ENCODE assay signal across 21 cellular contexts in genomic region chr19:17490411-17490810, GRCh38.
A peak's percentile ranks its signal among the peaks of the same experiment; 100 is the strongest.
DNase-seq lines count a peak whose midpoint lies in the region; ATAC-seq and TF ChIP-seq lines count a peak whose summit lies in the region.
"Had no signal": no experiment of that assay in that cellular context is flagged by ENCODE, and none has a peak within 500 bp of the region (broad histone marks: within the 10 kb centered on the region; RNA-seq: fewer than 3 reads in every experiment).

No MANE protein-coding gene starts in this region.

- DNase-seq in stimulated activated naive CD8-positive, alpha-beta T cell treated with anti-CD3 and anti-CD28 coated beads, Interleukin-15, amount 100 ng/mL, for 72 hours: no peak
- DNase-seq in stimulated activated naive CD8-positive, alpha-beta T cell treated with anti-CD3 and anti-CD28 coated beads, Interleukin-15, Interleukin-2, amounts not matched to agents 100 U/mL and 50 U/mL, for 24 hours: no peak
- DNase-seq in T-helper 2 cell treated with Interferon-gamma antibody and Interleukin-4, amounts not matched to agents 5 μg/mL and 100 μg/mL, for 36 hours (ENCODE audit: low spot score): no peak
- DNase-seq in effector CD4-positive, alpha-beta T cell: peak; percentile 27
- no peak for DNase-seq in substantia nigra (lab: John Stamatoyannopoulos, UW)
- no peak for DNase-seq in superior temporal gyrus (ENCODE audit: extremely low spot score)
- DNase-seq in brain microvascular endothelial cell: no peak
- DNase-seq: activated CD4-positive, alpha-beta T cell treated with anti-CD3 and anti-CD28 coated beads for 48 hours; activated T-cell treated with anti-CD3 and anti-CD28 coated beads, Interleukin-2, amount 50 U/mL, for 4 hours; adrenal gland; colonic mucosa; Kasumi-1; NCI-H2029; NCI-H226; retina; SHP77; stimulated activated naive B cell treated with anti-CD40 and anti-IgM and Interleukin-4, amounts not matched to agents 10 μg/mL and 1 μg/mL and 100 μg/mL, for 72 hours; tibial artery had no signal

- H3K27ac ChIP-seq in substantia nigra (ENCODE audit: low read depth, low read length, poor library complexity, severe bottlenecking): peak overlapping the region; percentile 13
- H3K27ac ChIP-seq in brain microvascular endothelial cell: no peak overlapping the region
- H3K27ac ChIP-seq: colonic mucosa, tibial artery had no signal

- TF ChIP-seq CTCF in brain microvascular endothelial cell (IDR thresholded peaks at IDR 0.05; ENCODE audit: low read depth, low read length, missing control alignments): no peak

- no peaks in the 10 kb centered on the region for H3K36me3 Mint-ChIP-seq in T-helper 2 cell treated with Interferon-gamma antibody and Interleukin-4, amounts not matched to agents 5 μg/mL and 100 μg/mL, for 36 hours (ENCODE audit: low read depth)

- no peak overlapping the region for H3K27ac Mint-ChIP-seq in stimulated activated naive CD8-positive, alpha-beta T cell treated with anti-CD3 and anti-CD28 coated beads, Interleukin-15, amount 100 ng/mL, for 72 hours
- peak overlapping the region; percentile 52 for H3K27ac Mint-ChIP-seq in T-helper 2 cell treated with Interferon-gamma antibody and Interleukin-4, amounts not matched to agents 5 μg/mL and 100 μg/mL, for 36 hours
- H3K27ac Mint-ChIP-seq: memory B cell; stimulated activated naive B cell treated with anti-CD40 and anti-IgM and Interleukin-4, amounts not matched to agents 10 μg/mL and 1 μg/mL and 100 μg/mL, for 72 hours had no signal

- H3K4me1 Mint-ChIP-seq in stimulated activated naive CD8-positive, alpha-beta T cell treated with anti-CD3 and anti-CD28 coated beads, Interleukin-15, amount 100 ng/mL, for 72 hours: peaks cover 48% of the 10 kb centered on the region
- peaks cover 23% of the 10 kb centered on the region for H3K4me1 Mint-ChIP-seq in T-helper 2 cell treated with Interferon-gamma antibody and Interleukin-4, amounts not matched to agents 5 μg/mL and 100 μg/mL, for 36 hours (ENCODE audit: low read depth)

- H3K4me3 Mint-ChIP-seq in stimulated activated naive CD8-positive, alpha-beta T cell treated with anti-CD3 and anti-CD28 coated beads, Interleukin-15, amount 100 ng/mL, for 72 hours: no peak overlapping the region
- no peak overlapping the region for H3K4me3 Mint-ChIP-seq in T-helper 2 cell treated with Interferon-gamma antibody and Interleukin-4, amounts not matched to agents 5 μg/mL and 100 μg/mL, for 36 hours
- H3K4me3 Mint-ChIP-seq: activated T-cell treated with anti-CD3 and anti-CD28 coated beads, Interleukin-2, amount 50 U/mL, for 4 hours; memory B cell; stimulated activated naive B cell treated with anti-CD40 and anti-IgM and Interleukin-4, amounts not matched to agents 10 μg/mL and 1 μg/mL and 100 μg/mL, for 72 hours had no signal

- no peaks in the 10 kb centered on the region for H3K9me3 Mint-ChIP-seq in stimulated activated naive CD8-positive, alpha-beta T cell treated with anti-CD3 and anti-CD28 coated beads, Interleukin-15, amount 100 ng/mL, for 72 hours
- H3K9me3 Mint-ChIP-seq in T-helper 2 cell treated with Interferon-gamma antibody and Interleukin-4, amounts not matched to agents 5 μg/mL and 100 μg/mL, for 36 hours: no peaks in the 10 kb centered on the region
- H3K9me3 Mint-ChIP-seq: activated T-cell treated with anti-CD3 and anti-CD28 coated beads, Interleukin-2, amount 50 U/mL, for 4 hours; memory B cell; stimulated activated naive B cell treated with anti-CD40 and anti-IgM and Interleukin-4, amounts not matched to agents 10 μg/mL and 1 μg/mL and 100 μg/mL, for 72 hours had no signal

- no peak overlapping the region for H3K4me3 ChIP-seq in brain microvascular endothelial cell (ENCODE audit: low read depth, low read length)
- H3K4me3 ChIP-seq: adrenal gland, colonic mucosa, smooth muscle cell, tibial artery had no signal

- no peaks in the 10 kb centered on the region for H3K36me3 ChIP-seq in brain microvascular endothelial cell (replicated peaks)
- H3K36me3 ChIP-seq: colonic mucosa had no signal

- in situ Hi-C loops in brain microvascular endothelial cell (cut with HindIII; ENCODE audit: low pct_ligation_motif_present, low sequenced_read_pairs): no loop called here

- peak; percentile 57 for ATAC-seq in stimulated activated naive CD8-positive, alpha-beta T cell treated with anti-CD3 and anti-CD28 coated beads, Interleukin-15, amount 100 ng/mL, for 72 hours
- ATAC-seq in stimulated activated naive CD8-positive, alpha-beta T cell treated with anti-CD3 and anti-CD28 coated beads, Interleukin-15, Interleukin-2, amounts not matched to agents 100 U/mL and 50 U/mL, for 24 hours: no peak
- ATAC-seq in GM19351 (IDR thresholded peaks at IDR 0.05; ENCODE audit: unreplicated experiment): no peak
- ATAC-seq: activated T-cell treated with anti-CD3 and anti-CD28 coated beads, Interleukin-2, amount 50 U/mL, for 4 hours; stimulated activated naive B cell treated with anti-CD40 and anti-IgM and Interleukin-4, amounts not matched to agents 10 μg/mL and 1 μg/mL and 100 μg/mL, for 72 hours had no signal

- H3K27me3 ChIP-seq in brain microvascular endothelial cell (replicated peaks): no peaks in the 10 kb centered on the region
- H3K27me3 ChIP-seq: adrenal gland, colonic mucosa, tibial artery had no signal

- H3K27me3 Mint-ChIP-seq in stimulated activated naive CD8-positive, alpha-beta T cell treated with anti-CD3 and anti-CD28 coated beads, Interleukin-15, amount 100 ng/mL, for 72 hours: no peaks in the 10 kb centered on the region
- H3K27me3 Mint-ChIP-seq in T-helper 2 cell treated with Interferon-gamma antibody and Interleukin-4, amounts not matched to agents 5 μg/mL and 100 μg/mL, for 36 hours (ENCODE audit: low read depth): no peaks in the 10 kb centered on the region
- H3K27me3 Mint-ChIP-seq: memory B cell; stimulated activated naive B cell treated with anti-CD40 and anti-IgM and Interleukin-4, amounts not matched to agents 10 μg/mL and 1 μg/mL and 100 μg/mL, for 72 hours had no signal
